ENCODE assay signal across 1 cellular context in the genomic region with DNA sequence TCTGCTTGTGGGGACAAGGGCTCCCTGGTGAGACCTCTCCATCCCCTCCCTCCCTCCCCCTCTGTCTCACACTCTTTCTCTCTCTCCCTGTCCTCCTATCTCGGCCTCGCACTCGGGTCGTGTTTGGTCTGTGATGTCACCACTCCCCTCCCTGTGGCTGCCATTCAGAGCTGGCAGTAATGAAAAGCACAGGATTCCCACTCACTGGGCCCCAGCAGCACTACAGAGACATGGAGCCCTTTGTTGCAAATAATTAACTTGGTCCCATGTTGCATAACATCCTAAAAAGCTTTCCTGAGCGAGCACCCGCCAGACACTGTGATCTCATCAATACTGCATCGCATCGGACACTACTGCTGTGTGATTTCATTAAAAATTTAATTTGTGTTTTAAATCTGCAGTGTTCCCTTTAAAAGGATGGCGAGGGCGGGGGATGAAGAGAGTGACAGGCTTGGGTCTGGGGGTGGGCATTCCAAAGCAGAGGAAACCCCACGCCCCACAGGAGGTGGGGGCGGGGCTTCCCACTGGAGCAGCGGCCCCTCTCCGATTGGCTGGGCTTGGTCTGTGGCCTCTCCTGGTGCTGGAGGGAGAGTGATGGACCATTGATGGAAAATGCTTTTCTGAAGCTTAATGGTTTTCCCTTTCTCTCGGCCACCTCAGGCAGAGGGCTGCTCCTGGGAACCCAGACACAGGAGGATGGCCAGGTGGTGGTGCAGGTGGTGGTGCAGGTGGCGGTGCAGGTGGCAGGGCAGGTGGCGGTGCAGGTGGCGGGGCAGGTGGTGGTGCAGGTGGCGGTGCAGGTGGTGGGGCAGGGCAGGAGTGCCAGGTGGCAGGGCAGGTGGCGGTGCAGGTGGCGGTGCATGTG.
TF ChIP-seq lines count a peak whose summit lies in the region.

No MANE protein-coding gene starts in this region.

TF ChIP-seq in HepG2, 621 proteins besides CTCF, POLR2A, EP300 and RAD21 (continued from another document):
- TF ChIP-seq, protein P1, sequence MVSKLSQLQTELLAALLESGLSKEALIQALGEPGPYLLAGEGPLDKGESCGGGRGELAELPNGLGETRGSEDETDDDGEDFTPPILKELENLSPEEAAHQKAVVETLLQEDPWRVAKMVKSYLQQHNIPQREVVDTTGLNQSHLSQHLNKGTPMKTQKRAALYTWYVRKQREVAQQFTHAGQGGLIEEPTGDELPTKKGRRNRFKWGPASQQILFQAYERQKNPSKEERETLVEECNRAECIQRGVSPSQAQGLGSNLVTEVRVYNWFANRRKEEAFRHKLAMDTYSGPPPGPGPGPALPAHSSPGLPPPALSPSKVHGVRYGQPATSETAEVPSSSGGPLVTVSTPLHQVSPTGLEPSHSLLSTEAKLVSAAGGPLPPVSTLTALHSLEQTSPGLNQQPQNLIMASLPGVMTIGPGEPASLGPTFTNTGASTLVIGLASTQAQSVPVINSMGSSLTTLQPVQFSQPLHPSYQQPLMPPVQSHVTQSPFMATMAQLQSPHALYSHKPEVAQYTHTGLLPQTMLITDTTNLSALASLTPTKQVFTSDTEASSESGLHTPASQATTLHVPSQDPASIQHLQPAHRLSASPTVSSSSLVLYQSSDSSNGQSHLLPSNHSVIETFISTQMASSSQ (IDR thresholded peaks at IDR 0.05; ENCODE audit: low read depth), result peak; percentile 94
- TF ChIP-seq, protein P1 (CRISPR knock-in tag; IDR thresholded peaks at IDR 0.05; ENCODE audit: borderline replicate concordance), result peak; percentile 93
- TF ChIP-seq CEBPG (CRISPR knock-in tag; IDR thresholded peaks at IDR 0.05), result peak; percentile 79
- no peak for TF ChIP-seq GABPB1 (CRISPR knock-in tag; IDR thresholded peaks at IDR 0.05)
- TF ChIP-seq CREB1 (IDR thresholded peaks at IDR 0.05), result peak; percentile 48
- no peak; the same call in 1 of the 2 replicates for TF ChIP-seq CREB1 (CRISPR knock-in tag; IDR thresholded peaks at IDR 0.05)
- TF ChIP-seq, protein P2, sequence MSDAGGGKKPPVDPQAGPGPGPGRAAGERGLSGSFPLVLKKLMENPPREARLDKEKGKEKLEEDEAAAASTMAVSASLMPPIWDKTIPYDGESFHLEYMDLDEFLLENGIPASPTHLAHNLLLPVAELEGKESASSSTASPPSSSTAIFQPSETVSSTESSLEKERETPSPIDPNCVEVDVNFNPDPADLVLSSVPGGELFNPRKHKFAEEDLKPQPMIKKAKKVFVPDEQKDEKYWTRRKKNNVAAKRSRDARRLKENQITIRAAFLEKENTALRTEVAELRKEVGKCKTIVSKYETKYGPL (CRISPR knock-in tag; IDR thresholded peaks at IDR 0.05), result peak; percentile 97
- no peak for TF ChIP-seq PAX8 (CRISPR knock-in tag; IDR thresholded peaks at IDR 0.05; ENCODE audit: borderline replicate concordance)
- TF ChIP-seq ZBTB38 (CRISPR knock-in tag; IDR thresholded peaks at IDR 0.05), result no peak
